ENCODE assay signal across 7 cellular contexts in the genomic region with DNA sequence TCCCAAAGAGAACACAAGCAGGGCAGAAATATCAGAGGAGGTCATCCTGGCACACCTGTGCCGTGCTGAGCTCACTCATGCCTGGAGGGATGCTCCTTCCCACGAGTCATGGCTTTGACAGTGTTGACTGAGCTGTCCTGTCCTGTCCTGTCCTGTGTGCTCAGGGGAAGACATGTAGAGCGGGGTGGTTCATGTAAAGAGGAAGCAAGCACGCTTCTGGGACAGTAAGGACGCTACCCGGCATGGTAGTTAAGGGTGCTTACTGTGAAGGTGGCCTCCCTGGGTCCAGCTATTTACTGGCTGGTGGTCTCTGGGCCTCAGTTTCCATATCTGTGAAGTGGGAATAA. TPM values are rescaled to one million over a fixed set of nuclear protein-coding genes. Genes with fewer than 3 reads are reported as not detected.
DNase-seq lines count a peak whose midpoint lies in the region; ATAC-seq lines count a peak whose summit lies in the region.

No MANE protein-coding gene starts in this region.

- peaks cover 55% of the 10 kb centered on the region for H3K4me1 Mint-ChIP-seq in activated T-cell treated with anti-CD3 and anti-CD28 coated beads, Interleukin-2, amount 50 U/mL, for 72 hours (ENCODE audit: low read depth)

- H3K9ac ChIP-seq in mucosa of rectum (ENCODE audit: low read depth in 1 of 2, low read length in 2 of 2), result peak overlapping the region; percentile 90 to 97

- no peaks in the 10 kb centered on the region for H3K36me3 ChIP-seq in mucosa of rectum (ENCODE audit: control insufficient read depth in 2 of 2, insufficient read depth in 2 of 2, low read length in 2 of 2)

- ATAC-seq in GM19023 (IDR thresholded peaks at IDR 0.05; ENCODE audit: unreplicated experiment) (peak; percentile 47), HG03045 (IDR thresholded peaks at IDR 0.05; ENCODE audit: unreplicated experiment) (peak; percentile 41)
- peak; percentile 30 to 57 for ATAC-seq in activated T-cell treated with anti-CD3 and anti-CD28 coated beads, Interleukin-2, amount 50 U/mL, for 72 hours (replicated peaks in 1 of 2)

- no peak for DNase-seq in activated T-cell treated with anti-CD3 and anti-CD28 coated beads, Interleukin-2, amount 50 U/mL, for 72 hours
- DNase-seq in NCI-H1417 (lab: John Stamatoyannopoulos, UW) (no peak), NCI-H526 (lab: John Stamatoyannopoulos, UW) (no peak)
- DNase-seq in activated CD4-positive, CD25-positive, alpha-beta regulatory T cell (lab: John Stamatoyannopoulos, UW), result no peak

- peak overlapping the region; percentile 86 to 97 for H3K4me3 ChIP-seq in mucosa of rectum (ENCODE audit: low read length in 2 of 2)

- no peaks in the 10 kb centered on the region for H3K9me3 Mint-ChIP-seq in activated T-cell treated with anti-CD3 and anti-CD28 coated beads, Interleukin-2, amount 50 U/mL, for 72 hours

- peak overlapping the region; percentile 82 to 84 for H3K4me3 Mint-ChIP-seq in activated T-cell treated with anti-CD3 and anti-CD28 coated beads, Interleukin-2, amount 50 U/mL, for 72 hours

- peaks cover 41 to 55% of the 10 kb centered on the region in 2 donors for H3K4me1 ChIP-seq in mucosa of rectum (ENCODE audit: control insufficient read depth in 2 of 2, insufficient read depth in 2 of 2, low read length in 2 of 2)

- peak overlapping the region; percentile 56 for H3K27ac Mint-ChIP-seq in activated T-cell treated with anti-CD3 and anti-CD28 coated beads, Interleukin-2, amount 50 U/mL, for 72 hours

- no peaks in the 10 kb centered on the region for H3K9me3 ChIP-seq in mucosa of rectum (ENCODE audit: control insufficient read depth in 2 of 2, low read length in 2 of 2)

- peaks cover 4% of the 10 kb centered on the region in 2 donors for H3K36me3 Mint-ChIP-seq in activated T-cell treated with anti-CD3 and anti-CD28 coated beads, Interleukin-2, amount 50 U/mL, for 72 hours (ENCODE audit: insufficient read depth in 2 of 2)

- peak overlapping the region; percentile 95 to 97 for H3K27ac ChIP-seq in mucosa of rectum (ENCODE audit: low read depth in 2 of 2, low read length in 2 of 2)

- no peaks in the 10 kb centered on the region for H3K27me3 Mint-ChIP-seq in activated T-cell treated with anti-CD3 and anti-CD28 coated beads, Interleukin-2, amount 50 U/mL, for 72 hours (ENCODE audit: low read depth)

- no peaks in the 10 kb centered on the region for H3K27me3 ChIP-seq in mucosa of rectum (ENCODE audit: control insufficient read depth in 2 of 2, insufficient read depth in 2 of 2, low read length in 2 of 2)

RNA-seq across cellular contexts. Expression of a gene that starts 0.4 kb away (rescaled TPM):
- 10 to 100 TPM; 44.8 to 46.3 TPM for total RNA-seq in activated T-cell treated with anti-CD3 and anti-CD28 coated beads, Interleukin-2, amount 50 U/mL, for 72 hours
